ENCODE assay signal across 16 cellular contexts in the genomic region with DNA sequence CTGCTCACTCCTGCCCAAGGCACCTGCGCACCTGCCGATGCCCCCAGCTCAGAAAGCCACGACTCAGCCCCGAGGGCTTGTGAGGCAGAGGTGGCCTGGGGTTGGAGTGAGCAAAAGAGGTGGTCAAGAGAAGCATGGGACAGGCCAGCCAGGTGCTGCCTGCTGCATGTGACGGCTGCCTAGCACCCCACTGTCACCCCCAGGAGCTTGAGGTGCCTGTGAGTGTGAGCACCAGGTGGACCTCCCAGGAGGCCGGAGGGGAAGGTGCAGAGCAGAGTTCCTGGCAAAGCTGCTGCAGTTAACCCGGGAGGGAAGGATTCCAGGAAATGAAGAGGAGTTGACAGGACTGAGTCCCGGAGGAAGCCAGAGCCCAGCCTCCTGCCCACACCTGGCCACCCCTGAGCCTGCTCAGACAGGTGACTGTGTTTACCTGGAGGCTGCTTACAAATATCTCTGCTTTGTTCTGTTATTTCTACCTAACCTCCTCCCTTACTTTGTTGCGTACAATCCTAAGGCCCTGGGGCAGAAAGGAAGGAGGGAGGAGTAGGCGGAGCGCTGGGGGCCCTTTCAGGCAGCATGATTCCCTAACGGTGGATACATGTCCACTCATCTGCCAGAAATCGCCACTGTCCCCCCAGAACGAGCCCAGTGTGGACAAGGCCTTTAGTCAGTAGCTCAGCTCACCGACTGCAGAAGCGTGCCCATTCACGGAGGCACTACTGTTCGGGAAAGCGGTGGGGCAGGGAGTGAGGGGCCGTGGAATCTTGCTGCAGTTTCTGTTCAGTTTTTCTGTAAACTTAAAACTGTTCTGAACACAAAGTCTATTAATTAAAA.
"Had no signal": no experiment of that assay in that cellular context is flagged by ENCODE, and none has a peak within 500 bp of the region (broad histone marks: within the 10 kb centered on the region; RNA-seq: fewer than 3 reads in every experiment).

No MANE protein-coding gene starts in this region.

- H3K9me3 ChIP-seq: heart right ventricle, left ventricle myocardium inferior, ovary, tibial nerve had no signal

- H3K27ac ChIP-seq: heart right ventricle, left ventricle myocardium inferior, ovary, tibial nerve had no signal

- H3K4me1 ChIP-seq: heart right ventricle, left ventricle myocardium inferior had no signal

- ATAC-seq: heart right ventricle; stimulated activated memory B cell treated with anti-CD40 and anti-IgM and Interleukin-4, amounts not matched to agents 10 μg/mL and 1 μg/mL and 100 μg/mL, for 72 hours; T-cell had no signal

- H3K4me3 ChIP-seq: heart right ventricle, left ventricle myocardium inferior, ovary, tibial nerve had no signal

- H3K27me3 ChIP-seq: heart right ventricle, ovary, tibial nerve had no signal

- DNase-seq: activated CD4-positive, alpha-beta memory T cell treated with anti-CD3 and anti-CD28 coated beads for 36 hours; activated CD4-positive, alpha-beta T cell treated with anti-CD3 and anti-CD28 coated beads for 1 hour; activated naive CD4-positive, alpha-beta T cell; activated T-cell treated with anti-CD3 and anti-CD28 coated beads, Interleukin-2, amount 50 U/mL, for 48 hours; aorta; heart right ventricle; left ventricle myocardium inferior; retina; small intestine; T-cell; T1000 had no signal

- H3K36me3 ChIP-seq: ovary had no signal

- FAIRE-seq: frontal cortex, islet of Langerhans, small intestine had no signal
